ENCODE assay signal across 8 cellular contexts in the genomic region with DNA sequence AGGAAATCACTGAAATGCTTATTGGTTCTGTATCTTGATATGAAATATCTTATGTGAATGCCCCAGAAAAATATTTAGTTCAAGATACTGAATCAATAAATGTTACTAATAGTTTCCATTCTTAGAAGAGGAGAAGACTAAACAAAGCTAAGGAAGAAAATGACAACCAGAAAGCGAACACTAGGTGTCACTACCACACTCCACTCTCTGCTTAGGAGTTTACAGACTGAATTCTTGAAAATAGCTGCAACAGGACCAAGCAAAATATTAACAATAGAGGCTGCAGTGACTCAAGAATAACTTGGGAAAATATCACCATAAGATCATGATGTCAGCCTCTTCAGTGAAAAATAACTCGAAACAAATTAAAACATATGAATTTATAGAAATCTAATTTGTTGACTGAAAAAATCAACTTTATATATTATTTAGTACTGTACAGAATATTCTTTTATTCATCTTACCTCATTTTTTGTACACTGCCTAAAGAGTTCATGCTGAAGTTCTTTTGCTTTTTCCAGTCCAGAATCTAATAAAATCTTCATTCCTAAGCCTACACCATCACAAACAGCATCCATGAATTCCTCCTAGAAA.
DNase-seq lines count a peak whose midpoint lies in the region; ATAC-seq, FAIRE-seq and TF ChIP-seq lines count a peak whose summit lies in the region.

No MANE protein-coding gene starts in this region.

- intact Hi-C loops in CD14-positive monocyte (cut with micrococcal nuclease) (no loop called here), kidney (cut with DNase I) (no loop called here), uterus (cut with DNase I; ENCODE audit: low total_unique reads) (no loop called here)

- H3K4me1 Mint-ChIP-seq in CD14-positive monocyte = no peaks in the 10 kb centered on the region

- no peak overlapping the region for H3K4me3 ChIP-seq in astrocyte of the cerebellum (ENCODE audit: low read depth, low read length)
- no peak overlapping the region for H3K4me3 ChIP-seq in kidney (ENCODE audit: low read length in 2 of 2)
- no peak overlapping the region for H3K4me3 ChIP-seq in uterus

- no peak overlapping the region for H3K27ac Mint-ChIP-seq in CD14-positive monocyte

- no peaks in the 10 kb centered on the region for H3K4me1 ChIP-seq in kidney (ENCODE audit: control insufficient read depth in 1 of 2, insufficient read depth in 1 of 2, low read depth in 1 of 2, low read length in 2 of 2)
- H3K4me1 ChIP-seq in uterus = no peaks in the 10 kb centered on the region

- TF ChIP-seq POLR2A in GM12892 (IDR thresholded peaks at IDR 0.05; ENCODE audit: low read depth, low read length) (no peak), uterus (IDR thresholded peaks at IDR 0.05) (no peak)

- no peak overlapping the region for H3K4me3 Mint-ChIP-seq in CD14-positive monocyte

- no peak for DNase-seq in CD14-positive monocyte (ENCODE audit: low spot score)
- no peak for DNase-seq in GM12892 (ENCODE audit: insufficient read length)
- DNase-seq in NCI-H1105 treated with DMSO at 0.1 percent for 48 hours (lab: John Stamatoyannopoulos, UW) = peak; percentile 61
- peak; percentile 51 for DNase-seq in astrocyte of the cerebellum (ENCODE audit: low read depth)
- no peak for DNase-seq in kidney
- no peak for DNase-seq in uterus

- peaks cover 0 to 2% (median 0%) of the 10 kb centered on the region in 7 donors for H3K9me3 Mint-ChIP-seq in CD14-positive monocyte

- H3K9ac ChIP-seq in kidney (ENCODE audit: low read length in 2 of 2) = no peak overlapping the region

- H3K36me3 ChIP-seq in kidney (ENCODE audit: control insufficient read depth in 1 of 2, insufficient read depth in 2 of 2, low read length in 2 of 2) (no peaks in the 10 kb centered on the region), uterus (no peaks in the 10 kb centered on the region)

- no peaks in the 10 kb centered on the region for H3K27me3 ChIP-seq in uterus

- H3K9me3 ChIP-seq in kidney (ENCODE audit: control insufficient read depth in 1 of 2, low read length in 2 of 2) (no peaks in the 10 kb centered on the region), uterus (no peaks in the 10 kb centered on the region)

- TF ChIP-seq CTCF in CD14-positive monocyte (IDR thresholded peaks at IDR 0.05) (peak; percentile 72), astrocyte of the cerebellum (IDR thresholded peaks at IDR 0.05; ENCODE audit: low read depth, low read length, missing control alignments) (peak; percentile 73), kidney (IDR thresholded peaks at IDR 0.05; ENCODE audit: borderline replicate concordance, extremely low read depth, insufficient read depth) (peak; percentile 46), uterus (IDR thresholded peaks at IDR 0.05) (peak; percentile 28 to 39 (median 36))

- H3K36me3 Mint-ChIP-seq in CD14-positive monocyte = peaks cover 24 to 67% of the 10 kb centered on the region in 2 donors

- H3K27ac ChIP-seq in kidney (ENCODE audit: low read depth in 2 of 2, low read length in 2 of 2) (no peak overlapping the region), uterus (no peak overlapping the region)

- FAIRE-seq in GM12892 (lab: Jason Lieb, UNC) = peak; percentile 79
- FAIRE-seq in kidney (lab: Jason Lieb, UNC) = peak; percentile 56

- in situ Hi-C loops in astrocyte of the cerebellum (cut with HindIII; ENCODE audit: low sequenced_read_pairs) = no loop called here

- ATAC-seq in HG03045 (IDR thresholded peaks at IDR 0.05; ENCODE audit: unreplicated experiment) = no peak
- no peak for ATAC-seq in HG03175 (IDR thresholded peaks at IDR 0.05; ENCODE audit: unreplicated experiment)

- no peaks in the 10 kb centered on the region for H3K27me3 Mint-ChIP-seq in CD14-positive monocyte (ENCODE audit: low read depth in 3 of 3)

Comparison
In these comparisons a context has a peak if more than half of its experiments do, and no peak if none do; other contexts are left out.
1. DNase-seq: peak in NCI-H1105 treated with DMSO at 0.1 percent for 48 hours (single experiment) and astrocyte of the cerebellum (single experiment); none in CD14-positive monocyte (single experiment), GM12892 (single experiment), kidney (single experiment) and uterus (0 of 2).
2. Peak in every context shown above with its lines, with median percentiles within 50 percentile points of each other: CTCF ChIP-seq.